ENCODE assay signal across 13 cellular contexts in the genomic region with DNA sequence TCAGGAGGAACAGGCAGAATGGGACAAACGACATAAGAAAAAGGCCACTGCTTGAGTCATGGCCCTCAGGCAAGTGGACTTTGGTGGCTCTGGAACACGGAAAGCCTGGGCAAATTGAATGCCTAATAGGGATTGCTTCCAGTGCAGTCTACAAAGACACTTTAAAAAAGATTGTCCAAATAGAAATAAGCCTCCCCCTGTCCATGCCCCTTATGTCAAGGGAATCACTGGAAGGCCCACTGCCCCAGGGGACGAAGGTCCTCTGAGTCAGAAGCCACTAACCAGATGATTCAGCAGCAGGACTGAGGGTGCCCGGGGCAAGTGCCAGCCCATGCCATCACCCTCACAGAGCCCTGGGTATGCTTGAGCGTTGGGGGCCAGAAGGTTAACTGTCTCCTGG. TPM values are rescaled to one million over a fixed set of nuclear protein-coding genes. Genes with fewer than 3 reads are reported as not detected.
DNase-seq lines count a peak whose midpoint lies in the region; ATAC-seq, FAIRE-seq and TF ChIP-seq lines count a peak whose summit lies in the region.
"Not testable (repeated sequence)": the region's sequence is repeated elsewhere in the genome, so short reads cannot be mapped to it uniquely, and the experiment has no call there.
"Had no signal": no experiment of that assay in that cellular context is flagged by ENCODE, and none has a peak within 500 bp of the region (broad histone marks: within the 10 kb centered on the region; RNA-seq: fewer than 3 reads in every experiment).

No MANE protein-coding gene starts in this region.

- not testable (repeated sequence) for TF ChIP-seq EP300 in A549 (IDR thresholded peaks at IDR 0.05)

- 6% methylated on average over 4 of the region's 5 CpGs for WGBS in A549 (ENCODE audit: missing lambda C conversion rate)
- WGBS in trophoblast cell (ENCODE audit: extremely low coverage, insufficient coverage, insufficient read length) = no CpG with 5 or more reads among the region's 5 CpGs

- H3K9me3 ChIP-seq in A549; PC-9 (ENCODE audit: insufficient read depth, low read depth); trophoblast cell (ENCODE audit: insufficient read depth, low read depth, low read length): not testable (repeated sequence)

- not testable (repeated sequence) for H3K9me2 ChIP-seq in PC-9 (ENCODE audit: insufficient read depth)

- intact Hi-C loops in PC-9 (cut with micrococcal nuclease; ENCODE audit: unreplicated experiment) = not testable (repeated sequence)

- not testable (repeated sequence) for H4K20me1 ChIP-seq in PC-9 (ENCODE audit: insufficient read depth)

- not testable (repeated sequence) for H3K79me1 ChIP-seq in trophoblast cell (ENCODE audit: low read length)

- not testable (repeated sequence) for H2BK5ac ChIP-seq in trophoblast cell (ENCODE audit: low read depth, low read length, poor library complexity)

- FAIRE-seq in A549 (lab: Jason Lieb, UNC) = not testable (repeated sequence)

- not testable (repeated sequence) for H4K91ac ChIP-seq in trophoblast cell (ENCODE audit: low read depth, low read length)

- H4K8ac ChIP-seq in trophoblast cell (ENCODE audit: low read depth, low read length) = not testable (repeated sequence)

- not testable (repeated sequence) for TF ChIP-seq POLR2A in A549 (IDR thresholded peaks at IDR 0.05; ENCODE audit: low read length)

- not testable (repeated sequence) for H3K18ac ChIP-seq in trophoblast cell (ENCODE audit: low read length)

- H2BK12ac ChIP-seq in trophoblast cell (ENCODE audit: low read length) = not testable (repeated sequence)

- H4K12ac ChIP-seq in trophoblast cell (ENCODE audit: low read depth, low read length) = not testable (repeated sequence)

- H3K4me2 ChIP-seq in A549 = peak overlapping the region; percentile 12; the same call in 2 of the 3 replicates
- H3K4me2 ChIP-seq in PC-9 = peak overlapping the region; percentile 29
- not testable (repeated sequence) for H3K4me2 ChIP-seq in trophoblast cell (ENCODE audit: low read length)

- not testable (repeated sequence) for ATAC-seq in A549

- not testable (repeated sequence) for H3K36me3 ChIP-seq in PC-9 (ENCODE audit: low read depth); trophoblast cell (ENCODE audit: control insufficient read depth in 1 of 2, insufficient read depth in 2 of 2, low read length in 2 of 2)

- H2AK5ac ChIP-seq in trophoblast cell (ENCODE audit: low read length) = not testable (repeated sequence)

- H3K4me3 ChIP-seq in A549; PC-9; trophoblast cell (ENCODE audit: low read depth, low read length): not testable (repeated sequence)

- not testable (repeated sequence) for H2BK120ac ChIP-seq in trophoblast cell (ENCODE audit: insufficient read depth, low read length, poor library complexity)

- CTCF ChIA-PET in A549 (lab: Yijun Ruan, JAX); PC-9 (lab: Charles Lee): not testable (repeated sequence)

- peaks cover 11% of the 10 kb centered on the region; the same call in 1 of the 2 replicates for H3F3A ChIP-seq in PC-9 (ENCODE audit: insufficient read depth, low read depth)

- not testable (repeated sequence) for H3K4ac ChIP-seq in trophoblast cell (ENCODE audit: low read depth, low read length)

- H3K27ac ChIP-seq in A549; trophoblast cell (ENCODE audit: low read depth, low read length): not testable (repeated sequence)
- H3K27ac ChIP-seq in PC-9 = peak overlapping the region; percentile 34; the same call in 1 of the 2 replicates

- not testable (repeated sequence) for DNase-seq in A549 (ENCODE audit: low read depth in 1 of 2, low spot score in 1 of 2)
- DNase-seq in M059J (ENCODE audit: low read depth) (peak; percentile 62), PC-9 (peak; percentile 25 to 68), T1000 (lab: John Stamatoyannopoulos, UW) (peak; percentile 49), trophoblast cell (peak; percentile 4 to 13)

- BruUV-seq in PC-9 (replicated peaks; lab: Mats Ljungman, UMichigan) = not testable (repeated sequence)

- TF ChIP-seq RAD21 in A549 (conservative IDR thresholded peaks at IDR 0.05 in 1 of 2, IDR thresholded peaks at IDR 0.05 in 1 of 2) = not testable (repeated sequence)

- H3K4me1 ChIP-seq in A549 (peaks cover 10% of the 10 kb centered on the region), PC-9 (replicated peaks; ENCODE audit: insufficient read depth) (peaks cover 19% of the 10 kb centered on the region)
- H3K4me1 ChIP-seq in trophoblast cell (ENCODE audit: control insufficient read depth in 1 of 2, insufficient read depth in 2 of 2, low read length in 2 of 2) = not testable (repeated sequence)

- H3K9ac ChIP-seq in trophoblast cell (ENCODE audit: low read length) = not testable (repeated sequence)

- POLR2A ChIA-PET in A549 (lab: Yijun Ruan, JAX); PC-9 (lab: Charles Lee; ENCODE audit: unreplicated experiment): not testable (repeated sequence)

- not testable (repeated sequence) for TF ChIP-seq CTCF in A549 (IDR thresholded peaks at IDR 0.05); PC-9 (conservative IDR thresholded peaks at IDR 0.05)

- H3K27me3 ChIP-seq in PC-9 (ENCODE audit: insufficient read depth, low read depth); trophoblast cell (ENCODE audit: insufficient read depth, low read length): not testable (repeated sequence)

- H3K79me2 ChIP-seq in PC-9 (ENCODE audit: low read depth); trophoblast cell (ENCODE audit: control insufficient read depth, insufficient read depth, low read length, poor library complexity): not testable (repeated sequence)

- H3K14ac ChIP-seq in trophoblast cell (ENCODE audit: low read length) = not testable (repeated sequence)

- H3K23ac ChIP-seq in trophoblast cell (ENCODE audit: low read length) = not testable (repeated sequence)

- H2AFZ ChIP-seq in PC-9; trophoblast cell (ENCODE audit: insufficient read depth, low read length, poor library complexity): not testable (repeated sequence)

RNA-seq across cellular contexts. Expression of gene SRD5A2, which starts 51.5 kb away (rescaled TPM):
- polyA plus RNA-seq in A549 (2011; rRNA removed) = 0.08 TPM in 2 replicates
- 0.01 TPM in 1 of 2 replicates, not detected in the other for polyA plus RNA-seq in A549 (2012; cell fraction: cytosol; rRNA removed)
- 0.02 TPM in 1 of 2 replicates, not detected in the other for polyA plus RNA-seq in A549 (2012; cell fraction: nucleus; rRNA removed)
- polyA plus RNA-seq in A549 (2017; fragmentation: RNase III; extraction: RNeasy Plus Mini Kit Qiagen cat#74134 plus additional on column Dnase treatment) = 0.01 to 0.03 TPM in 2 of 3 replicates, not detected in the other
- polyA minus RNA-seq in A549 (2011; rRNA and poly(A)+ RNA removed) = 0.05 and 0.08 TPM in 2 replicates
- not detected in 2 replicates for total RNA-seq in M059J (2014; rRNA removed; shearing (Covaris generic))
- total RNA-seq in PC-9 (2021) = not detected in 2 replicates
- 0.01 TPM in 2 replicates for polyA plus RNA-seq in trophoblast cell (2013)
- total RNA-seq: A172; A673; CD4-positive, alpha-beta memory T cell; CD4-positive, CD25-positive, alpha-beta regulatory T cell; CD8-positive, alpha-beta memory T cell; Daoy had no signal
- polyA plus RNA-seq: AG04450; CD14-positive monocyte; CD4-positive, alpha-beta memory T cell; CD4-positive, CD25-positive, alpha-beta regulatory T cell; CD8-positive, alpha-beta memory T cell had no signal
